Comparison of ENCODE assay signal across 19 cellular contexts in the genomic region with DNA sequence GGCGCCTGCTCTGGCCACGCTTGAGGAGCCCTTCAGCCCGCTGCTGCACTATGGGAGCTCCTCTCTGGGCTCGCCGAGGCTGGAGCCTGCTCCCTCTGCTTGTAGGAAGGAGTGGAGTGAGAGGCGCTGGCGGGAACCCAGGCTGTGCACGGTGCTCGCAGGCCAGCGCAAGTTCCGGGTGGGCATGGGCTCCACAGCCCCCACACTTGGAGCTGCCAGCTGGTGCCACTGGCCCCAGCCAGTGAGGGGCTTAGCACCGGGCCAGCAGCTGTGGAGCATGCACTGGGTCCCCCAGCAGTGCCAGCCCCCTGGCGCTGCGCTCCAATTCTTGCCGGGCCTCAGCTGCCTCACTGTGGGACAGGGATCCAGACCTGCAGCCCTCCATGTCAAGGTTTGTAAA.
DNase-seq lines count a peak whose midpoint lies in the region; ATAC-seq lines count a peak whose summit lies in the region.
"Had no signal": no experiment of that assay in that cellular context is flagged by ENCODE, and none has a peak within 500 bp of the region (broad histone marks: within the 10 kb centered on the region; RNA-seq: fewer than 3 reads in every experiment).

No MANE protein-coding gene starts in this region.

- no peaks in the 10 kb centered on the region for H3K36me3 ChIP-seq in neuronal stem cell (replicated peaks in 1 of 2; ENCODE audit: control insufficient read depth in 2 of 2, insufficient read depth in 2 of 2, low read length in 2 of 2)
- H3K36me3 ChIP-seq: BLaER1 treated with 17β-estradiol and CSF1 and Interleukin-3, amounts not matched to agents 10 nM and 100 nM had no signal

- peaks cover 4% of the 10 kb centered on the region for H3K4me1 Mint-ChIP-seq in activated CD4-positive, alpha-beta T cell treated with anti-CD3 and anti-CD28 coated beads, Interleukin-2, amount 10 ng/mL, durations not matched to agents 24 days and 14 days

- no peak overlapping the region for H4K8ac ChIP-seq in neuronal stem cell (ENCODE audit: low read depth, low read length)

- no peaks in the 10 kb centered on the region for H3K36me3 Mint-ChIP-seq in activated CD4-positive, alpha-beta T cell treated with anti-CD3 and anti-CD28 coated beads, Interleukin-2, amount 10 ng/mL, durations not matched to agents 24 days and 14 days (ENCODE audit: low read depth)
- H3K36me3 Mint-ChIP-seq: CD8-positive, alpha-beta T cell had no signal

- H3K4me3 ChIP-seq in right cardiac atrium (ENCODE audit: low read length), result no peak overlapping the region
- H3K4me3 ChIP-seq in neuronal stem cell (ENCODE audit: low read length in 2 of 2), result no peak overlapping the region
- H3K4me3 ChIP-seq: A549; BLaER1 treated with 17β-estradiol and CSF1 and Interleukin-3, amounts not matched to agents 10 nM and 100 nM had no signal

- no peak overlapping the region for H3K27ac Mint-ChIP-seq in activated CD4-positive, alpha-beta T cell treated with anti-CD3 and anti-CD28 coated beads, Interleukin-2, amount 10 ng/mL, durations not matched to agents 24 days and 14 days
- H3K27ac Mint-ChIP-seq: B cell; CD4-positive, alpha-beta T cell; CD8-positive, alpha-beta T cell had no signal

- peak overlapping the region; percentile 57 for H2AK5ac ChIP-seq in neuronal stem cell (ENCODE audit: low read depth, low read length)

- H3K27me3 Mint-ChIP-seq in activated CD4-positive, alpha-beta T cell treated with anti-CD3 and anti-CD28 coated beads, Interleukin-2, amount 10 ng/mL, durations not matched to agents 24 days and 14 days, result no peaks in the 10 kb centered on the region
- H3K27me3 Mint-ChIP-seq: B cell; CD4-positive, alpha-beta T cell had no signal

- 98% methylated on average over 15 of the region's 15 CpGs for WGBS in right cardiac atrium
- WGBS in neuronal stem cell (ENCODE audit: extremely low coverage in 2 of 2, insufficient read length in 2 of 2, insufficient replicate concordance in 1 of 2), 2 donors, result no CpG with 5 or more reads among the region's 15 CpGs

- no peaks in the 10 kb centered on the region for H3K4me1 ChIP-seq in right cardiac atrium (ENCODE audit: control insufficient read depth, insufficient read depth, low read length)
- H3K4me1 ChIP-seq in neuronal stem cell (ENCODE audit: control insufficient read depth in 2 of 2, insufficient read depth in 1 of 2, low read depth in 1 of 2, low read length in 2 of 2), result peaks cover 2 to 4% of the 10 kb centered on the region in 2 donors
- H3K4me1 ChIP-seq: A549, Caco-2 had no signal

- no peak overlapping the region for H4K91ac ChIP-seq in neuronal stem cell (ENCODE audit: low read depth, low read length, poor library complexity)

- no peak overlapping the region for H3K23ac ChIP-seq in neuronal stem cell (ENCODE audit: low read depth, low read length, poor library complexity)

- H3K4ac ChIP-seq in neuronal stem cell (ENCODE audit: low read length), result no peak overlapping the region

- peak; percentile 41 for DNase-seq in activated CD4-positive, alpha-beta T cell treated with anti-CD3 and anti-CD28 coated beads, Interleukin-2, amount 10 ng/mL, durations not matched to agents 24 days and 14 days
- no peak for DNase-seq in activated CD4-positive, alpha-beta T cell treated with anti-CD3 and anti-CD28 coated beads for 1 hour
- DNase-seq in right cardiac atrium (peak in 1 of 3 donors; percentile 46), left ventricle myocardium superior (no peak), neuronal stem cell (ENCODE audit: low spot score) (no peak), UCSD-AML1 (lab: John Stamatoyannopoulos, UW; ENCODE audit: unreplicated experiment) (no peak), ecto neural progenitor cell (ENCODE audit: low spot score) (no peak)
- DNase-seq: AML-193; Caco-2; Calu3; CD4-positive, alpha-beta T cell; CD8-positive, alpha-beta T cell; DMS79 treated with DMSO at 0.1 percent for 48 hours; GF-D8 had no signal

- no peak overlapping the region for H2BK120ac ChIP-seq in neuronal stem cell (ENCODE audit: low read depth, low read length)

- ATAC-seq in right cardiac atrium (peak; percentile 28 to 34), left ventricle myocardium superior (no peak)
- ATAC-seq: A549; CD8-positive, alpha-beta T cell had no signal

- H2BK12ac ChIP-seq in neuronal stem cell (ENCODE audit: low read length), result no peak overlapping the region

- H3K79me1 ChIP-seq in neuronal stem cell (ENCODE audit: low read depth, low read length), result no peaks in the 10 kb centered on the region

- no peak overlapping the region for H3K27ac ChIP-seq in right cardiac atrium (ENCODE audit: low read length)
- no peak overlapping the region for H3K27ac ChIP-seq in neuronal stem cell (replicated peaks; ENCODE audit: low read length)
- H3K27ac ChIP-seq: 22Rv1; A549; BLaER1 treated with 17β-estradiol and CSF1 and Interleukin-3, amounts not matched to agents 10 nM and 100 nM; C4-2B had no signal

- H3K4me2 ChIP-seq in neuronal stem cell (ENCODE audit: insufficient read depth, low read length, poor library complexity, severe bottlenecking), result no peak overlapping the region
- H3K4me2 ChIP-seq: A549; BLaER1 treated with 17β-estradiol and CSF1 and Interleukin-3, amounts not matched to agents 10 nM and 100 nM had no signal

- H3K14ac ChIP-seq in neuronal stem cell (ENCODE audit: low read length), result no peak overlapping the region

- H3K27me3 ChIP-seq in right cardiac atrium (ENCODE audit: control insufficient read depth, insufficient read depth) (no peaks in the 10 kb centered on the region), neuronal stem cell (ENCODE audit: control insufficient read depth in 3 of 3, insufficient read depth in 3 of 3, low read depth in 1 of 3, low read length in 3 of 3) (no peaks in the 10 kb centered on the region)
- H3K27me3 ChIP-seq: BLaER1 treated with 17β-estradiol and CSF1 and Interleukin-3, amounts not matched to agents 10 nM and 100 nM had no signal

- H3K9me3 ChIP-seq in right cardiac atrium (ENCODE audit: control insufficient read depth, low read length) (no peaks in the 10 kb centered on the region), neuronal stem cell (replicated peaks in 1 of 2; ENCODE audit: control insufficient read depth in 2 of 2, insufficient read depth in 1 of 2, low read depth in 1 of 2, low read length in 2 of 2) (peaks cover 0 to 4% of the 10 kb centered on the region in 2 donors)
- H3K9me3 ChIP-seq: A549, Caco-2 had no signal

- peaks cover 16% of the 10 kb centered on the region for H3K9me3 Mint-ChIP-seq in activated CD4-positive, alpha-beta T cell treated with anti-CD3 and anti-CD28 coated beads, Interleukin-2, amount 10 ng/mL, durations not matched to agents 24 days and 14 days
- H3K9me3 Mint-ChIP-seq: CD4-positive, alpha-beta T cell; CD8-positive, alpha-beta T cell had no signal

- intact Hi-C loops in activated CD4-positive, alpha-beta T cell treated with anti-CD3 and anti-CD28 coated beads, Interleukin-2, amount 10 ng/mL, durations not matched to agents 24 days and 14 days (cut with micrococcal nuclease), result no loop called here
- intact Hi-C loops in right cardiac atrium (cut with DNase I) (no loop called here), left ventricle myocardium superior (cut with micrococcal nuclease) (no loop called here)

- H2BK15ac ChIP-seq in neuronal stem cell (ENCODE audit: low read length), result peak overlapping the region; percentile 12

- H2AFZ ChIP-seq in neuronal stem cell (ENCODE audit: low read length), result no peak overlapping the region

- peak overlapping the region; percentile 84 for H3K18ac ChIP-seq in neuronal stem cell (ENCODE audit: low read length)

- H2BK5ac ChIP-seq in neuronal stem cell (ENCODE audit: low read length), result peak overlapping the region; percentile 31

- no peak overlapping the region for H3K9ac ChIP-seq in neuronal stem cell (ENCODE audit: low read depth, low read length, poor library complexity)
- H3K9ac ChIP-seq: BLaER1 treated with 17β-estradiol and CSF1 and Interleukin-3, amounts not matched to agents 10 nM and 100 nM had no signal

- no peak overlapping the region for H3K4me3 Mint-ChIP-seq in activated CD4-positive, alpha-beta T cell treated with anti-CD3 and anti-CD28 coated beads, Interleukin-2, amount 10 ng/mL, durations not matched to agents 24 days and 14 days
- H3K4me3 Mint-ChIP-seq: B cell; CD4-positive, alpha-beta T cell; CD8-positive, alpha-beta T cell had no signal
